ENCODE assay signal across 21 cellular contexts in genomic region chr20:40314278-40314677, GRCh38.
"Had no signal": no experiment of that assay in that cellular context is flagged by ENCODE, and none has a peak within 500 bp of the region (broad histone marks: within the 10 kb centered on the region; RNA-seq: fewer than 3 reads in every experiment).

No MANE protein-coding gene starts in this region.

- H3K27ac Mint-ChIP-seq: activated naive CD8-positive, alpha-beta T cell treated with anti-CD3 and anti-CD28 coated beads, Interleukin-2, amount 10 ng/mL, durations not matched to agents 7 days and 5 days; memory B cell; naive thymus-derived CD4-positive, alpha-beta T cell; neural progenitor cell; stimulated activated naive CD8-positive, alpha-beta T cell treated with anti-CD3 and anti-CD28 coated beads, Interleukin-15, amount 100 ng/mL, for 72 hours had no signal

- FAIRE-seq: keratinocyte had no signal

- H3K4me3 Mint-ChIP-seq: activated naive CD8-positive, alpha-beta T cell treated with anti-CD3 and anti-CD28 coated beads, Interleukin-2, amount 10 ng/mL, durations not matched to agents 7 days and 5 days; brain; central memory CD8-positive, alpha-beta T cell; memory B cell; naive thymus-derived CD4-positive, alpha-beta T cell; neural progenitor cell; stimulated activated naive CD8-positive, alpha-beta T cell treated with anti-CD3 and anti-CD28 coated beads, Interleukin-15, amount 100 ng/mL, for 72 hours had no signal

- ATAC-seq: left lobe of liver; naive thymus-derived CD4-positive, alpha-beta T cell; psoas muscle; right lobe of liver; stimulated activated naive CD8-positive, alpha-beta T cell treated with anti-CD3 and anti-CD28 coated beads, Interleukin-15, amount 100 ng/mL, for 72 hours; upper lobe of right lung had no signal

- H3K9me3 Mint-ChIP-seq: activated naive CD8-positive, alpha-beta T cell treated with anti-CD3 and anti-CD28 coated beads, Interleukin-2, amount 10 ng/mL, durations not matched to agents 7 days and 5 days; brain; central memory CD8-positive, alpha-beta T cell; neural progenitor cell; stimulated activated naive CD8-positive, alpha-beta T cell treated with anti-CD3 and anti-CD28 coated beads, Interleukin-15, amount 100 ng/mL, for 72 hours had no signal

- H3K27me3 Mint-ChIP-seq: activated naive CD8-positive, alpha-beta T cell treated with anti-CD3 and anti-CD28 coated beads, Interleukin-2, amount 10 ng/mL, durations not matched to agents 7 days and 5 days; central memory CD8-positive, alpha-beta T cell; stimulated activated naive CD8-positive, alpha-beta T cell treated with anti-CD3 and anti-CD28 coated beads, Interleukin-15, amount 100 ng/mL, for 72 hours had no signal

- DNase-seq: activated CD4-positive, alpha-beta T cell treated with anti-CD3 and anti-CD28 coated beads, Interleukin-2, amount 50 U/mL, for 48 hours; activated naive CD4-positive, alpha-beta T cell treated with Interleukin-2 at 50 U/mL for 16 hours; activated naive CD8-positive, alpha-beta T cell treated with anti-CD3 and anti-CD28 coated beads, Interleukin-2, amount 10 ng/mL, durations not matched to agents 7 days and 5 days; activated T-cell treated with anti-CD3 and anti-CD28 coated beads for 4 hours; colonic mucosa; esophagus squamous epithelium; hypothalamus; naive thymus-derived CD4-positive, alpha-beta T cell; psoas muscle; right lobe of liver; stimulated activated CD4-positive, alpha-beta T cell treated with anti-CD3 and anti-CD28 coated beads, Interleukin-4, amount 100 ng/mL, for 1 hour; stimulated activated naive CD8-positive, alpha-beta T cell treated with anti-CD3 and anti-CD28 coated beads, Interleukin-15, amount 100 ng/mL, for 72 hours; T-helper 2 cell; testis; upper lobe of right lung had no signal

- H3K36me3 Mint-ChIP-seq: activated naive CD8-positive, alpha-beta T cell treated with anti-CD3 and anti-CD28 coated beads, Interleukin-2, amount 10 ng/mL, durations not matched to agents 7 days and 5 days; brain; memory B cell; naive thymus-derived CD4-positive, alpha-beta T cell; neural progenitor cell had no signal

- H3K27ac ChIP-seq: colonic mucosa, neural progenitor cell, psoas muscle, right lobe of liver, upper lobe of right lung had no signal

- H3K4me1 Mint-ChIP-seq: activated naive CD8-positive, alpha-beta T cell treated with anti-CD3 and anti-CD28 coated beads, Interleukin-2, amount 10 ng/mL, durations not matched to agents 7 days and 5 days; brain; central memory CD8-positive, alpha-beta T cell; memory B cell; naive thymus-derived CD4-positive, alpha-beta T cell; stimulated activated naive CD8-positive, alpha-beta T cell treated with anti-CD3 and anti-CD28 coated beads, Interleukin-15, amount 100 ng/mL, for 72 hours had no signal
